Comparison of ENCODE assay signal across 23 cellular contexts in the genomic region with DNA sequence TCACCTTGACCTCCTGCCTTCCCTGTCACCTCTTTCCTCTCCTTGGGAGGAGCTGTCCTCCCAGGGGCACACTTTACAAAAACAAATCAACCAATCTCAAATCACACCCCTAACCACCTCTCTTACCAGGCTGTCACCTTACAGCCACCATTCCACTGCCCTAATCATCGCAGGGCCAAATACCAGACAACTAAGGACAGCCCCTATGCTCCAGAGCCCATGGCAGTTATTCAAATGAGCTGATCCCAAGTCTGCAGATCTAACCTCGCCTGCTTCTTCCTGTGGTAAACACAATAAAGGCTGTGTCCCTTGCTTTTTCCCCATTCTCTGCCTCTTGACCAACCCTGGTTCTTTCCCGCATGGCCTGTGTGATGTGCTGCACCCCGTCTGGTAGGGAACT.
"Had no signal": no experiment of that assay in that cellular context is flagged by ENCODE, and none has a peak within 500 bp of the region (broad histone marks: within the 10 kb centered on the region; RNA-seq: fewer than 3 reads in every experiment).

No MANE protein-coding gene starts in this region.

- ATAC-seq: esophagus mucosa; heart right ventricle; left lobe of liver; mucosa of descending colon; natural killer cell treated with Interleukin-12 subunit alpha and Interleukin-12 subunit beta and Interleukin-15 and Interleukin-18, amount 100 ng/mL, for 72 hours; right lobe of liver; stimulated activated memory B cell treated with anti-CD40 and anti-IgM and Interleukin-4, amounts not matched to agents 10 μg/mL and 1 μg/mL and 100 μg/mL, for 72 hours; stimulated activated naive CD8-positive, alpha-beta T cell treated with anti-CD3 and anti-CD28 coated beads, Interleukin-15, Interleukin-2, amounts not matched to agents 100 U/mL and 50 U/mL, for 24 hours had no signal

- H3K4me3 ChIP-seq: coronary artery, heart right ventricle, lung, mucosa of descending colon, right lobe of liver, smooth muscle cell, testis, tibial artery had no signal

- H3K27ac ChIP-seq: coronary artery, epithelial cell of prostate, heart right ventricle, parathyroid adenoma, right lobe of liver, testis, tibial artery had no signal

- H3K9ac ChIP-seq: parathyroid adenoma had no signal

- DNase-seq: foreskin fibroblast; glutamatergic neuron; heart right ventricle; hippocampal formation; kidney; mucosa of descending colon; naive B cell; right lobe of liver; stimulated activated CD4-positive, alpha-beta T cell treated with anti-CD3 and anti-CD28 coated beads, Interleukin-2, amount 100 ng/mL, for 24 hours; stimulated activated CD4-positive, alpha-beta T cell treated with anti-CD3 and anti-CD28 coated beads, Interleukin-4, amount 100 ng/mL, for 24 hours; stimulated activated naive CD8-positive, alpha-beta T cell treated with anti-CD3 and anti-CD28 coated beads, Interleukin-15, Interleukin-2, amounts not matched to agents 100 U/mL and 50 U/mL, for 24 hours; substantia nigra; testis; tibial artery had no signal

- H3K9me3 ChIP-seq: heart right ventricle, right lobe of liver, testis, tibial artery had no signal

- H3K79me2 ChIP-seq: parathyroid adenoma had no signal

- H3K4me2 ChIP-seq: smooth muscle cell had no signal

- H3K4me1 ChIP-seq: heart right ventricle, parathyroid adenoma, right lobe of liver, testis, tibial artery had no signal

- H3K27me3 ChIP-seq: heart right ventricle, right lobe of liver, testis, tibial artery had no signal

- H3K36me3 ChIP-seq: heart right ventricle, right lobe of liver, tibial artery had no signal

- FAIRE-seq: kidney had no signal

- H2AFZ ChIP-seq: parathyroid adenoma had no signal
